Comparison of ENCODE assay signal across 9 cellular contexts in genomic region chr11:68008381-68009337, GRCh38. TPM values are rescaled to one million over a fixed set of nuclear protein-coding genes. Genes with fewer than 3 reads are reported as not detected.
DNase-seq lines count a peak whose midpoint lies in the region; ATAC-seq and TF ChIP-seq lines count a peak whose summit lies in the region.
"Had no signal": no experiment of that assay in that cellular context is flagged by ENCODE, and none has a peak within 500 bp of the region (broad histone marks: within the 10 kb centered on the region; RNA-seq: fewer than 3 reads in every experiment).

No MANE protein-coding gene starts in this region.

- no peak for TF ChIP-seq CTCF in Caco-2 (IDR thresholded peaks at IDR 0.05; ENCODE audit: insufficient read depth in 1 of 2, low read depth in 1 of 2, low read length in 1 of 2, severe bottlenecking in 1 of 2, unreplicated experiment in 1 of 2)
- no peak for TF ChIP-seq CTCF in brain microvascular endothelial cell (IDR thresholded peaks at IDR 0.05; ENCODE audit: low read depth, low read length, missing control alignments)
- no peak for TF ChIP-seq CTCF in neural progenitor cell (IDR thresholded peaks at IDR 0.05)
- no peak for TF ChIP-seq CTCF in activated CD8-positive, alpha-beta T cell treated with anti-CD3 and anti-CD28 coated beads for 36 hours (IDR thresholded peaks at IDR 0.05)

- no TSS peak for BruUV-seq in Caco-2 (replicated peaks; lab: Mats Ljungman, UMichigan)

- peaks cover 30% of the 10 kb centered on the region for H3K4me1 Mint-ChIP-seq in Caco-2 (ENCODE audit: low read depth, unreplicated experiment)
- H3K4me1 Mint-ChIP-seq in neural progenitor cell = peaks cover 52% of the 10 kb centered on the region
- peaks cover 15% of the 10 kb centered on the region for H3K4me1 Mint-ChIP-seq in activated CD8-positive, alpha-beta T cell treated with anti-CD3 and anti-CD28 coated beads for 36 hours (ENCODE audit: low read depth)

- H3K4me3 Mint-ChIP-seq in Caco-2 (ENCODE audit: unreplicated experiment) (peak overlapping the region; percentile 79), neural progenitor cell (no peak overlapping the region)
- H3K4me3 Mint-ChIP-seq in activated CD8-positive, alpha-beta T cell treated with anti-CD3 and anti-CD28 coated beads for 36 hours = no peak overlapping the region

- CTCF ChIA-PET in Caco-2 (lab: Charles Lee) = interaction anchor here (0.6 to 2.0 kb wide), 5 partner anchors 13 to 201 kb away, joined by 3 to 9 read pairs (median 5); partner anchors contain the start of gene NDUFS8
- CTCF ChIA-PET in activated CD8-positive, alpha-beta T cell treated with anti-CD3 and anti-CD28 coated beads for 36 hours (lab: Charles Lee) = interaction anchor here (0.7 to 2.3 kb wide), 3 partner anchors 14 to 201 kb away, joined by 3 to 8 read pairs (median 4); no protein-coding TSS in a partner anchor

- no peak overlapping the region for H2AFZ ChIP-seq in neural progenitor cell (replicated peaks)

- H3K27ac ChIP-seq in brain microvascular endothelial cell (peak overlapping the region; percentile 88), neural progenitor cell (no peak overlapping the region)

- no peak for ATAC-seq in HG02840 (IDR thresholded peaks at IDR 0.05; ENCODE audit: low FRiP score, unreplicated experiment)
- no peak for ATAC-seq in activated CD8-positive, alpha-beta T cell treated with anti-CD3 and anti-CD28 coated beads for 36 hours
- ATAC-seq in HG03095 (IDR thresholded peaks at IDR 0.05; ENCODE audit: unreplicated experiment) = no peak

- in situ Hi-C loops in brain microvascular endothelial cell (cut with HindIII; ENCODE audit: low pct_ligation_motif_present, low sequenced_read_pairs) = no loop called here

- POLR2A ChIA-PET in Caco-2 (lab: Charles Lee) = no interaction called here
- POLR2A ChIA-PET in activated CD8-positive, alpha-beta T cell treated with anti-CD3 and anti-CD28 coated beads for 36 hours (lab: Charles Lee) = interaction anchor here (0.9 kb wide), 1 partner anchor 23 kb away, joined by 4 read pairs; no protein-coding TSS in a partner anchor

- H3K36me3 ChIP-seq in Caco-2 (ENCODE audit: control insufficient read depth, insufficient read depth, low read length) = no peaks in the 10 kb centered on the region
- no peaks in the 10 kb centered on the region for H3K36me3 ChIP-seq in brain microvascular endothelial cell (replicated peaks)
- H3K36me3 ChIP-seq in neural progenitor cell = no peaks in the 10 kb centered on the region

- H3K4me3 ChIP-seq in Caco-2 (ENCODE audit: low read depth, low read length) (no peak overlapping the region), brain microvascular endothelial cell (ENCODE audit: low read depth, low read length) (no peak overlapping the region), neural progenitor cell (no peak overlapping the region)

- H3K27ac Mint-ChIP-seq in Caco-2 (ENCODE audit: unreplicated experiment) (peak overlapping the region; percentile 87), neural progenitor cell (peak overlapping the region; percentile 78)
- no peak overlapping the region for H3K27ac Mint-ChIP-seq in activated CD8-positive, alpha-beta T cell treated with anti-CD3 and anti-CD28 coated beads for 36 hours

- no peaks in the 10 kb centered on the region for H3K9me3 Mint-ChIP-seq in Caco-2 (ENCODE audit: unreplicated experiment)
- H3K9me3 Mint-ChIP-seq in neural progenitor cell = no peaks in the 10 kb centered on the region
- H3K9me3 Mint-ChIP-seq in activated CD8-positive, alpha-beta T cell treated with anti-CD3 and anti-CD28 coated beads for 36 hours = no peaks in the 10 kb centered on the region

- H3K4me2 ChIP-seq in neural progenitor cell = no peak overlapping the region

- no peaks in the 10 kb centered on the region for H3K27me3 Mint-ChIP-seq in Caco-2 (ENCODE audit: insufficient read depth, unreplicated experiment)
- H3K27me3 Mint-ChIP-seq in neural progenitor cell (ENCODE audit: insufficient read depth, low read depth) = peaks cover 20% of the 10 kb centered on the region
- H3K27me3 Mint-ChIP-seq in activated CD8-positive, alpha-beta T cell treated with anti-CD3 and anti-CD28 coated beads for 36 hours = no peaks in the 10 kb centered on the region

- intact Hi-C loops in Caco-2 (cut with micrococcal nuclease; ENCODE audit: unreplicated experiment) = loop anchor here (1.0 kb wide), 1 partner anchor 198 kb away; no protein-coding TSS in a partner anchor
- intact Hi-C loops in activated CD8-positive, alpha-beta T cell treated with anti-CD3 and anti-CD28 coated beads for 36 hours (cut with micrococcal nuclease) = loop anchor here (10.0 kb wide), 1 partner anchor 196 kb away; no protein-coding TSS in a partner anchor

- H3K9ac ChIP-seq in neural progenitor cell = no peak overlapping the region

- peaks cover 8% of the 10 kb centered on the region for H3F3A ChIP-seq in neural progenitor cell (ENCODE audit: low read depth)

- no peaks in the 10 kb centered on the region for H3K9me3 ChIP-seq in Caco-2
- no peaks in the 10 kb centered on the region for H3K9me3 ChIP-seq in neural progenitor cell (ENCODE audit: low read depth)

- no peak for DNase-seq in Caco-2
- DNase-seq in NCI-H1105 treated with DMSO at 0.1 percent for 48 hours (lab: John Stamatoyannopoulos, UW) = peak; percentile 67
- no peak for DNase-seq in brain microvascular endothelial cell
- no peak for DNase-seq in neural progenitor cell (ENCODE audit: low spot score)
- DNase-seq in stimulated activated CD4-positive, alpha-beta T cell treated with anti-CD3 and anti-CD28 coated beads, Interleukin-1b, Interleukin-23, amount 100 ng/mL, for 48 hours = no peak
- no peak for DNase-seq in activated CD8-positive, alpha-beta T cell treated with anti-CD3 and anti-CD28 coated beads for 36 hours

- H4K20me1 ChIP-seq in neural progenitor cell (ENCODE audit: low read depth) = no peaks in the 10 kb centered on the region

- H3K36me3 Mint-ChIP-seq in Caco-2 (ENCODE audit: insufficient read depth, unreplicated experiment) = peaks cover 7% of the 10 kb centered on the region
- no peaks in the 10 kb centered on the region for H3K36me3 Mint-ChIP-seq in neural progenitor cell
- no peaks in the 10 kb centered on the region for H3K36me3 Mint-ChIP-seq in activated CD8-positive, alpha-beta T cell treated with anti-CD3 and anti-CD28 coated beads for 36 hours (ENCODE audit: low read depth)

- H3K27me3 ChIP-seq in Caco-2 (replicated peaks; ENCODE audit: control insufficient read depth, insufficient read depth, low read length) = no peaks in the 10 kb centered on the region
- no peaks in the 10 kb centered on the region for H3K27me3 ChIP-seq in brain microvascular endothelial cell (replicated peaks)
- peaks cover 15% of the 10 kb centered on the region for H3K27me3 ChIP-seq in neural progenitor cell

- H3K79me2 ChIP-seq in neural progenitor cell (ENCODE audit: low read depth) = no peaks in the 10 kb centered on the region

- H3K4me1 ChIP-seq in Caco-2 = peaks cover 54% of the 10 kb centered on the region
- peaks cover 14% of the 10 kb centered on the region for H3K4me1 ChIP-seq in neural progenitor cell

RNA-seq across cellular contexts. Expression of gene ALDH3B1, which starts 1.5 kb away (rescaled TPM):
- total RNA-seq in Caco-2 (2022) = 8.2 and 9.1 TPM in 2 replicates
- total RNA-seq in neural progenitor cell (ENCODE audit: low replicate concordance) = 0.12 TPM in 1 of 2 replicates, not detected in the other
- total RNA-seq in activated CD8-positive, alpha-beta T cell treated with anti-CD3 and anti-CD28 coated beads for 36 hours = under 1 TPM; 0.09 to 0.11 TPM
- total RNA-seq: T-helper 1 cell treated with Interleukin-12 subunit alpha and Interleukin-12 subunit beta and Interleukin-4 antibody, amounts not matched to agents 30 ng/mL and 1 ng/mL, for 36 hours had no signal

RNA-seq across cellular contexts. Expression of gene UNC93B1, which starts 4.8 kb away (rescaled TPM):
- total RNA-seq in Caco-2 (2022) (26.5 and 29.3 TPM in 2 replicates), neural progenitor cell (ENCODE audit: low replicate concordance) (8.8 and 11.1 TPM in 2 replicates)
- total RNA-seq in activated CD8-positive, alpha-beta T cell treated with anti-CD3 and anti-CD28 coated beads for 36 hours = 10 to 100 TPM; 12.4 to 13.0 TPM

RNA-seq across cellular contexts. Expression of gene NDUFS8, which starts 21.8 kb away (rescaled TPM):
- total RNA-seq in Caco-2 (2022) (309 and 334 TPM in 2 replicates), neural progenitor cell (ENCODE audit: low replicate concordance) (46.7 and 149 TPM in 2 replicates)
- total RNA-seq in activated CD8-positive, alpha-beta T cell treated with anti-CD3 and anti-CD28 coated beads for 36 hours = 100 to 1,000 TPM; 105 to 109 TPM

RNA-seq across cellular contexts. Expression of gene TCIRG1, which starts 30.2 kb away (rescaled TPM):
- total RNA-seq in Caco-2 (2022) (2.7 and 2.8 TPM in 2 replicates), neural progenitor cell (ENCODE audit: low replicate concordance) (10.7 and 19.4 TPM in 2 replicates)
- total RNA-seq in activated CD8-positive, alpha-beta T cell treated with anti-CD3 and anti-CD28 coated beads for 36 hours = 100 to 1,000 TPM; 129 to 138 TPM
